ENCODE assay signal across 1 cellular context in the genomic region with DNA sequence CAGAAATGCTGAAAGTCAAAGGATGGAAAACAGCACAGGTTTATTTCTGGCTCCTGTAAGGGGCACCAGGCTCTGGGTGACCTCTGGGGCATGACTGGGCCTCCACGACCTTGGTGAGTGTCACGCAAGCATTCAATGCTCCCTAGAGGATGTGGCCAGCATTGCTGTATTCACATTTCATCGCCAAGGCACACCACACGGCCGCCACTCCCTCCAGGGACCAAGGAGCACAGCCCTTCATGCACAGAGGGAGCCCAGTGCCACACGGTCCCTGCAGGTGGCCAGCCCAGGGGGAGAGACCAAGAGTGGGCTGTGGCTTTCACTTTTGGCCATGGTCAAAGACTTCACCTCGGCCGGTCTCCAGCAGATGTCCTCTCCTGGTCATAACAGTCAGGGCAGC.
TF ChIP-seq lines count a peak whose summit lies in the region.

No MANE protein-coding gene starts in this region.

TF ChIP-seq in H1, 55 proteins besides CTCF, POLR2A, EP300 and RAD21:
- TF ChIP-seq CREB1 (IDR thresholded peaks at IDR 0.05), result no peak
- no peak for TF ChIP-seq NANOG (IDR thresholded peaks at IDR 0.05; ENCODE audit: insufficient read depth, low read depth, low read length, poor library complexity, severe bottlenecking)
- TF ChIP-seq, protein P1, sequence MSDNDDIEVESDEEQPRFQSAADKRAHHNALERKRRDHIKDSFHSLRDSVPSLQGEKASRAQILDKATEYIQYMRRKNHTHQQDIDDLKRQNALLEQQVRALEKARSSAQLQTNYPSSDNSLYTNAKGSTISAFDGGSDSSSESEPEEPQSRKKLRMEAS (IDR thresholded peaks at IDR 0.05), result peak; percentile 52
- no peak for TF ChIP-seq KDM5A (IDR thresholded peaks at IDR 0.05; ENCODE audit: low read length)
- no peak for TF ChIP-seq CBX8 (IDR thresholded peaks at IDR 0.05; ENCODE audit: borderline replicate concordance, low read depth, low read length)
- TF ChIP-seq, protein P2, sequence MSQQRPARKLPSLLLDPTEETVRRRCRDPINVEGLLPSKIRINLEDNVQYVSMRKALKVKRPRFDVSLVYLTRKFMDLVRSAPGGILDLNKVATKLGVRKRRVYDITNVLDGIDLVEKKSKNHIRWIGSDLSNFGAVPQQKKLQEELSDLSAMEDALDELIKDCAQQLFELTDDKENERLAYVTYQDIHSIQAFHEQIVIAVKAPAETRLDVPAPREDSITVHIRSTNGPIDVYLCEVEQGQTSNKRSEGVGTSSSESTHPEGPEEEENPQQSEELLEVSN (IDR thresholded peaks at IDR 0.05), result 0 out of 2 replicates have a peak, but pooled peaks have one; percentile 20
- no peak for TF ChIP-seq POU5F1 (IDR thresholded peaks at IDR 0.05; ENCODE audit: low read depth, low read length)
- no peak for TF ChIP-seq POLR2AphosphoS5 (IDR thresholded peaks at IDR 0.05; ENCODE audit: low read depth, low read length)
- TF ChIP-seq YY1 (IDR thresholded peaks at IDR 0.05; ENCODE audit: low read depth, low read length), result no peak
- no peak for TF ChIP-seq BRCA1 (IDR thresholded peaks at IDR 0.05; ENCODE audit: low read depth, low read length)
- TF ChIP-seq TCF12 (IDR thresholded peaks at IDR 0.05; ENCODE audit: low read depth, low read length), result no peak
